Comparison of ENCODE assay signal across 8 cellular contexts in genomic region chr18:49814147-49814499, GRCh38. TPM values are rescaled to one million over a fixed set of nuclear protein-coding genes. Genes with fewer than 3 reads are reported as not detected.
DNase-seq lines count a peak whose midpoint lies in the region; ATAC-seq and TF ChIP-seq lines count a peak whose summit lies in the region.

No MANE protein-coding gene starts in this region.

- no peaks in the 10 kb centered on the region for H3K27me3 Mint-ChIP-seq in activated CD8-positive, alpha-beta T cell treated with anti-CD3 and anti-CD28 coated beads, Interleukin-2, amount 10 ng/mL, durations not matched to agents 7 days and 5 days (ENCODE audit: low read depth)
- H3K27me3 Mint-ChIP-seq in naive B cell: no peaks in the 10 kb centered on the region

- H3K27ac ChIP-seq in substantia nigra (ENCODE audit: low read depth, low read length, poor library complexity, severe bottlenecking): peak overlapping the region; percentile 95

- DNase-seq in DMS 273 (lab: John Stamatoyannopoulos, UW; ENCODE audit: unreplicated experiment) (peak; percentile 83), DMS 273 treated with DMSO at 0.1 percent for 48 hours (lab: John Stamatoyannopoulos, UW) (no peak), NCI-H1417 (lab: John Stamatoyannopoulos, UW) (peak; percentile 45 to 92 (median 90)), erythroblast (lab: John Stamatoyannopoulos, UW) (peak; percentile 87 to 94), naive B cell (no peak), substantia nigra (lab: John Stamatoyannopoulos, UW) (peak in 20 of 49 donors; percentile 23 to 86 (median 62))
- DNase-seq in activated CD8-positive, alpha-beta T cell treated with anti-CD3 and anti-CD28 coated beads, Interleukin-2, amount 10 ng/mL, durations not matched to agents 7 days and 5 days: peak; percentile 82

- POLR2A ChIA-PET in activated CD8-positive, alpha-beta T cell treated with anti-CD3 and anti-CD28 coated beads, Interleukin-2, amount 10 ng/mL, durations not matched to agents 7 days and 5 days (lab: Charles Lee): interaction anchor here (0.7 to 0.9 kb wide), 2 partner anchors 34 to 327 kb away, joined by 3 to 5 read pairs; partner anchors contain the start of gene C18orf32

- peaks cover 12% of the 10 kb centered on the region for H3K9me3 Mint-ChIP-seq in activated CD8-positive, alpha-beta T cell treated with anti-CD3 and anti-CD28 coated beads, Interleukin-2, amount 10 ng/mL, durations not matched to agents 7 days and 5 days (ENCODE audit: insufficient read depth)
- H3K9me3 Mint-ChIP-seq in naive B cell: peaks cover 0 to 11% (median 6%) of the 10 kb centered on the region in 7 donors

- TF ChIP-seq POLR2A in erythroblast (IDR thresholded peaks at IDR 0.05; ENCODE audit: low read length): peak; percentile 55

- peaks cover 61% of the 10 kb centered on the region for H3K36me3 Mint-ChIP-seq in activated CD8-positive, alpha-beta T cell treated with anti-CD3 and anti-CD28 coated beads, Interleukin-2, amount 10 ng/mL, durations not matched to agents 7 days and 5 days (ENCODE audit: low read depth)
- H3K36me3 Mint-ChIP-seq in naive B cell: peaks cover 0 to 4% of the 10 kb centered on the region in 2 donors

- peaks cover 66% of the 10 kb centered on the region for H3K4me1 Mint-ChIP-seq in activated CD8-positive, alpha-beta T cell treated with anti-CD3 and anti-CD28 coated beads, Interleukin-2, amount 10 ng/mL, durations not matched to agents 7 days and 5 days (ENCODE audit: low read depth)
- H3K4me1 Mint-ChIP-seq in naive B cell: peaks cover 23 to 32% (median 29%) of the 10 kb centered on the region in 3 donors

- H3K4me3 Mint-ChIP-seq in activated CD8-positive, alpha-beta T cell treated with anti-CD3 and anti-CD28 coated beads, Interleukin-2, amount 10 ng/mL, durations not matched to agents 7 days and 5 days: peak overlapping the region; percentile 98
- H3K4me3 Mint-ChIP-seq in naive B cell: peak overlapping the region; percentile 83 to 99 (median 96)

- H3K27ac Mint-ChIP-seq in activated CD8-positive, alpha-beta T cell treated with anti-CD3 and anti-CD28 coated beads, Interleukin-2, amount 10 ng/mL, durations not matched to agents 7 days and 5 days: peak overlapping the region; percentile 99
- H3K27ac Mint-ChIP-seq in naive B cell: peak overlapping the region; percentile 60 to 96 (median 90)

- ATAC-seq in HG02588 (IDR thresholded peaks at IDR 0.05; ENCODE audit: unreplicated experiment): peak; percentile 28
- ATAC-seq in activated CD8-positive, alpha-beta T cell treated with anti-CD3 and anti-CD28 coated beads, Interleukin-2, amount 10 ng/mL, durations not matched to agents 7 days and 5 days: peak; percentile 58
- ATAC-seq in naive B cell (ENCODE audit: low read depth in 2 of 2): peak; percentile 15 to 25

- CTCF ChIA-PET in activated CD8-positive, alpha-beta T cell treated with anti-CD3 and anti-CD28 coated beads, Interleukin-2, amount 10 ng/mL, durations not matched to agents 7 days and 5 days (lab: Charles Lee): interaction anchor here (0.6 kb wide), 1 partner anchor 8 kb away, joined by 5 read pairs; no protein-coding TSS in a partner anchor

RNA-seq across cellular contexts. Expression of gene ACAA2, which starts 0.8 kb away (rescaled TPM):
- total RNA-seq in activated CD8-positive, alpha-beta T cell treated with anti-CD3 and anti-CD28 coated beads, Interleukin-2, amount 10 ng/mL, durations not matched to agents 7 days and 5 days: 100 to 1,000 TPM; 118 to 120 TPM
- 100 to 1,000 TPM in 1 of 6 donors, 10 to 100 TPM in 5; 34.5 to 100 (median 43.5) TPM for polyA plus RNA-seq in naive B cell (ENCODE audit: low read depth in 6 of 6)

Comparison
In these comparisons a context has a peak if more than half of its experiments do, and no peak if none do; other contexts are left out.
1. DNase-seq: peak in DMS 273 (single experiment), NCI-H1417 (3 of 3), activated CD8-positive, alpha-beta T cell treated with anti-CD3 and anti-CD28 coated beads, Interleukin-2, amount 10 ng/mL, durations not matched to agents 7 days and 5 days (single experiment) and erythroblast (2 of 2); none in DMS 273 treated with DMSO at 0.1 percent for 48 hours (single experiment) and naive B cell (single experiment).
2. Peak in every context shown above with its lines, with median percentiles within 50 percentile points of each other: ATAC-seq.